ENCODE assay signal across 1 cellular context in the genomic region with DNA sequence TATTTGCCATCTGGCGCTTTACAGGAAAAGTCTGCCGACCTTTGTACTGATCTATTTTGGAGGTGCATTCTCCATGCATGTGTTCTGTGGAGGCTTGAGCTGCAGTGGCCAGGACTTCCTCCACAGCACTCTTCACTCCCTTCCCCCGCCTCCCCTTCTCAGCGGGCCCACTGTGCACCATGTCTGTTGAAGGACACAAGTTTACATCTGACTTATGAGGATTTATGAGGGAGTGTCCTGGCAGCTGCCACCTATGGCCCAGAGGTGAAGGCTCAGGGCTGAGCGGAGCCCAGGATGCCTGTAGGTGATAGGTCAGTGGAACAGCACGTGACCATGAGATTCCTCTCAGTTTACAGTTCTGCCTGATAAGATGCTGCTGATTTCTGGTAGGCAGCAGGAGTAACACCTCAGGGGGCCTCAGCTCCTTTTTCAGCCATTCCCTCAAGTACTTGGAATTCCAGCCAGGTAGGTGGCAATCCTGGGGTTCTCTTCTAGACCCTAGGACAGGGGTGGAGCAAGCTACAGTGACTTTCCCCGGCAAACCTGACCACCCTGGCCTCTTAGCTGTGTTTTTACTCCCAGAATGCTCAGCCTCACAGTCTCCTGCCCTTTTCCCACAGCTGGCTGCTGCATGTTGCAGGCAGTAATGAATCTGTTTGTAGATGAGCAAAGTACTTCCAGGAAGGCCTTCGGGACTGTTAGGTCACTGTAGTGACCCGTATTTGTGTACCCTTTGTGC.
A peak's percentile ranks its signal among the peaks of the same experiment; 100 is the strongest.
TF ChIP-seq lines count a peak whose summit lies in the region.

No MANE protein-coding gene starts in this region.

TF ChIP-seq in HepG2, 621 proteins besides CTCF, POLR2A, EP300 and RAD21 (continued from another document and continues in another):
- TF ChIP-seq ZNF337 (CRISPR knock-in tag; IDR thresholded peaks at IDR 0.05; ENCODE audit: borderline replicate concordance, low read depth) = no peak
- TF ChIP-seq RBM22 (optimal IDR thresholded peaks at IDR 0.05; ENCODE audit: low read length) = no peak
- TF ChIP-seq NFRKB (IDR thresholded peaks at IDR 0.05) = no peak
- no peak for TF ChIP-seq IRX3 (CRISPR knock-in tag; IDR thresholded peaks at IDR 0.05; ENCODE audit: borderline replicate concordance, low read depth)
- no peak for TF ChIP-seq MXI1 (IDR thresholded peaks at IDR 0.05; ENCODE audit: borderline replicate concordance, low read depth, low read length)
- no peak for TF ChIP-seq HNRNPUL1 (IDR thresholded peaks at IDR 0.05; ENCODE audit: low read depth, low read length)
- TF ChIP-seq RBAK (CRISPR knock-in tag; IDR thresholded peaks at IDR 0.05) = no peak
- TF ChIP-seq YEATS2 (CRISPR knock-in tag; IDR thresholded peaks at IDR 0.05; ENCODE audit: borderline replicate concordance) = no peak
- TF ChIP-seq ZNF674 (CRISPR knock-in tag; IDR thresholded peaks at IDR 0.05; ENCODE audit: low read depth) = no peak
- TF ChIP-seq PAX8 (CRISPR knock-in tag; IDR thresholded peaks at IDR 0.05; ENCODE audit: borderline replicate concordance) = no peak
- TF ChIP-seq, protein P1, sequence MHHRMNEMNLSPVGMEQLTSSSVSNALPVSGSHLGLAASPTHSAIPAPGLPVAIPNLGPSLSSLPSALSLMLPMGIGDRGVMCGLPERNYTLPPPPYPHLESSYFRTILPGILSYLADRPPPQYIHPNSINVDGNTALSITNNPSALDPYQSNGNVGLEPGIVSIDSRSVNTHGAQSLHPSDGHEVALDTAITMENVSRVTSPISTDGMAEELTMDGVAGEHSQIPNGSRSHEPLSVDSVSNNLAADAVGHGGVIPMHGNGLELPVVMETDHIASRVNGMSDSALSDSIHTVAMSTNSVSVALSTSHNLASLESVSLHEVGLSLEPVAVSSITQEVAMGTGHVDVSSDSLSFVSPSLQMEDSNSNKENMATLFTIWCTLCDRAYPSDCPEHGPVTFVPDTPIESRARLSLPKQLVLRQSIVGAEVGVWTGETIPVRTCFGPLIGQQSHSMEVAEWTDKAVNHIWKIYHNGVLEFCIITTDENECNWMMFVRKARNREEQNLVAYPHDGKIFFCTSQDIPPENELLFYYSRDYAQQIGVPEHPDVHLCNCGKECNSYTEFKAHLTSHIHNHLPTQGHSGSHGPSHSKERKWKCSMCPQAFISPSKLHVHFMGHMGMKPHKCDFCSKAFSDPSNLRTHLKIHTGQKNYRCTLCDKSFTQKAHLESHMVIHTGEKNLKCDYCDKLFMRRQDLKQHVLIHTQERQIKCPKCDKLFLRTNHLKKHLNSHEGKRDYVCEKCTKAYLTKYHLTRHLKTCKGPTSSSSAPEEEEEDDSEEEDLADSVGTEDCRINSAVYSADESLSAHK (CRISPR knock-in tag; IDR thresholded peaks at IDR 0.05; ENCODE audit: borderline replicate concordance) = no peak
- TF ChIP-seq CBX1 (IDR thresholded peaks at IDR 0.05; ENCODE audit: low read depth) = no peak
- TF ChIP-seq, protein P2, sequence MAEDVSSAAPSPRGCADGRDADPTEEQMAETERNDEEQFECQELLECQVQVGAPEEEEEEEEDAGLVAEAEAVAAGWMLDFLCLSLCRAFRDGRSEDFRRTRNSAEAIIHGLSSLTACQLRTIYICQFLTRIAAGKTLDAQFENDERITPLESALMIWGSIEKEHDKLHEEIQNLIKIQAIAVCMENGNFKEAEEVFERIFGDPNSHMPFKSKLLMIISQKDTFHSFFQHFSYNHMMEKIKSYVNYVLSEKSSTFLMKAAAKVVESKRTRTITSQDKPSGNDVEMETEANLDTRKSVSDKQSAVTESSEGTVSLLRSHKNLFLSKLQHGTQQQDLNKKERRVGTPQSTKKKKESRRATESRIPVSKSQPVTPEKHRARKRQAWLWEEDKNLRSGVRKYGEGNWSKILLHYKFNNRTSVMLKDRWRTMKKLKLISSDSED (CRISPR knock-in tag; IDR thresholded peaks at IDR 0.05) = no peak
- no peak for TF ChIP-seq FIP1L1 (IDR thresholded peaks at IDR 0.05; ENCODE audit: borderline replicate concordance, insufficient read depth, low read depth, low read length)
- peak; percentile 11; the same call in 1 of the 2 replicates for TF ChIP-seq MIER3 (CRISPR knock-in tag; IDR thresholded peaks at IDR 0.05; ENCODE audit: borderline replicate concordance)
- TF ChIP-seq, protein P3, sequence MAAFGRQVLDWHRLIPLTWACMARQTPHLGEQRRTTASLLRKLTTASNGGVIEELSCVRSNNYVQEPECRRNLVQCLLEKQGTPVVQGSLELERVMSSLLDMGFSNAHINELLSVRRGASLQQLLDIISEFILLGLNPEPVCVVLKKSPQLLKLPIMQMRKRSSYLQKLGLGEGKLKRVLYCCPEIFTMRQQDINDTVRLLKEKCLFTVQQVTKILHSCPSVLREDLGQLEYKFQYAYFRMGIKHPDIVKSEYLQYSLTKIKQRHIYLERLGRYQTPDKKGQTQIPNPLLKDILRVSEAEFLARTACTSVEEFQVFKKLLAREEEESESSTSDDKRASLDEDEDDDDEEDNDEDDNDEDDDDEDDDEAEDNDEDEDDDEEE (CRISPR knock-in tag; IDR thresholded peaks at IDR 0.05) = 0 out of 2 replicates have a peak, but pooled peaks have one; percentile 55
- TF ChIP-seq, protein P4, sequence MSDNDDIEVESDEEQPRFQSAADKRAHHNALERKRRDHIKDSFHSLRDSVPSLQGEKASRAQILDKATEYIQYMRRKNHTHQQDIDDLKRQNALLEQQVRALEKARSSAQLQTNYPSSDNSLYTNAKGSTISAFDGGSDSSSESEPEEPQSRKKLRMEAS (IDR thresholded peaks at IDR 0.05) = peak; percentile 77
- no peak for TF ChIP-seq GABPA (IDR thresholded peaks at IDR 0.05; ENCODE audit: low read depth, low read length)
- TF ChIP-seq GABPA (CRISPR knock-in tag; IDR thresholded peaks at IDR 0.05; ENCODE audit: low read depth) = no peak
- TF ChIP-seq NFIC (IDR thresholded peaks at IDR 0.05; ENCODE audit: low read length) = 0 out of 2 replicates have a peak, but pooled peaks have one; percentile 37
- TF ChIP-seq, protein P5, sequence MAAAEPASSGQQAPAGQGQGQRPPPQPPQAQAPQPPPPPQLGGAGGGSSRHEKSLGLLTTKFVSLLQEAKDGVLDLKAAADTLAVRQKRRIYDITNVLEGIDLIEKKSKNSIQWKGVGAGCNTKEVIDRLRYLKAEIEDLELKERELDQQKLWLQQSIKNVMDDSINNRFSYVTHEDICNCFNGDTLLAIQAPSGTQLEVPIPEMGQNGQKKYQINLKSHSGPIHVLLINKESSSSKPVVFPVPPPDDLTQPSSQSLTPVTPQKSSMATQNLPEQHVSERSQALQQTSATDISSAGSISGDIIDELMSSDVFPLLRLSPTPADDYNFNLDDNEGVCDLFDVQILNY (CRISPR knock-in tag; conservative IDR thresholded peaks at IDR 0.05) = no peak
- no peak for TF ChIP-seq TCF7L2 (IDR thresholded peaks at IDR 0.05; ENCODE audit: low read depth, low read length)
- TF ChIP-seq HOXA7 (CRISPR knock-in tag; IDR thresholded peaks at IDR 0.05) = no peak
- peak; percentile 45; the same call in 1 of the 2 replicates for TF ChIP-seq ZSCAN29 (CRISPR knock-in tag; conservative IDR thresholded peaks at IDR 0.05)
- peak; percentile 20; the same call in 1 of the 2 replicates for TF ChIP-seq NR2C2 (CRISPR knock-in tag; IDR thresholded peaks at IDR 0.05; ENCODE audit: borderline replicate concordance)
- no peak for TF ChIP-seq ZNF251 (CRISPR knock-in tag; IDR thresholded peaks at IDR 0.05)
- TF ChIP-seq SMC3 (IDR thresholded peaks at IDR 0.05; ENCODE audit: low read length) = no peak
- no peak for TF ChIP-seq MTF1 (CRISPR knock-in tag; IDR thresholded peaks at IDR 0.05)
- peak; percentile 83 for TF ChIP-seq NCOA2 (CRISPR knock-in tag; IDR thresholded peaks at IDR 0.05)
- TF ChIP-seq MTA3 (CRISPR knock-in tag; IDR thresholded peaks at IDR 0.05) = no peak
- TF ChIP-seq ZNF678 (CRISPR knock-in tag; IDR thresholded peaks at IDR 0.05) = no peak
- TF ChIP-seq, protein P6, sequence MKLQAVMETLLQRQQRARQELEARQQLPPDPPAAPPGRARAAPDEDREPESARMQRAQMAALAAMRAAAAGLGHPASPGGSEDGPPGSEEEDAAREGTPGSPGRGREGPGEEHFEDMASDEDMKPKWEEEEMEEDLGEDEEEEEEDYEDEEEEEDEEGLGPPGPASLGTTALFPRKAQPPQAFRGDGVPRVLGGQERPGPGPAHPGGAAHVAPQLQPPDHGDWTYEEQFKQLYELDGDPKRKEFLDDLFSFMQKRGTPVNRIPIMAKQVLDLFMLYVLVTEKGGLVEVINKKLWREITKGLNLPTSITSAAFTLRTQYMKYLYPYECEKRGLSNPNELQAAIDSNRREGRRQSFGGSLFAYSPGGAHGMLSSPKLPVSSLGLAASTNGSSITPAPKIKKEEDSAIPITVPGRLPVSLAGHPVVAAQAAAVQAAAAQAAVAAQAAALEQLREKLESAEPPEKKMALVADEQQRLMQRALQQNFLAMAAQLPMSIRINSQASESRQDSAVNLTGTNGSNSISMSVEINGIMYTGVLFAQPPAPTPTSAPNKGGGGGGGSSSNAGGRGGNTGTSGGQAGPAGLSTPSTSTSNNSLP (IDR thresholded peaks at IDR 0.05; ENCODE audit: low read depth, low read length) = no peak
- TF ChIP-seq, protein P7, sequence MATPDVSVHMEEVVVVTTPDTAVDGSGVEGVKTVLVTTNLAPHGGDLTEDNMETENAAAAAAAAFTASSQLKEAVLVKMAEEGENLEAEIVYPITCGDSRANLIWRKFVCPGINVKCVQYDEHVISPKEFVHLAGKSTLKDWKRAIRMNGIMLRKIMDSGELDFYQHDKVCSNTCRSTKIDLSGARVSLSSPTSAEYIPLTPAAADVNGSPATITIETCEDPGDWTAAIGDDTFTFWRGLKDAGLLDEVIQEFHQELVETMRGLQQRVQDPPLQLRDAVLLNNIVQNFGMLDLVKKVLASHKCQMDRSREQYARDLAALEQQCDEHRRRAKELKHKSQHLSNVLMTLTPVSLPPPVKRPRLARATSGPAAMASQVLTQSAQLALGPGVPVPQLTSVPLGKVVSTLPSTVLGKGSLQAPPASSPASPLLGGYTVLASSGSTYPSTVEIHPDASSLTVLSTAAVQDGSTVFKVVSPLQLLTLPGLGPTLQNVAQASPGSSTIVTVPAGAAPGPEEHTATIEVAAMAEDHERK (CRISPR knock-in tag; IDR thresholded peaks at IDR 0.05; ENCODE audit: low read depth) = no peak
- no peak for TF ChIP-seq RFXANK (CRISPR knock-in tag; IDR thresholded peaks at IDR 0.05)
- TF ChIP-seq ZNF749 (CRISPR knock-in tag; IDR thresholded peaks at IDR 0.05; ENCODE audit: borderline replicate concordance) = no peak
- TF ChIP-seq CHCHD3 (CRISPR knock-in tag; IDR thresholded peaks at IDR 0.05) = no peak
- TF ChIP-seq, protein P8, sequence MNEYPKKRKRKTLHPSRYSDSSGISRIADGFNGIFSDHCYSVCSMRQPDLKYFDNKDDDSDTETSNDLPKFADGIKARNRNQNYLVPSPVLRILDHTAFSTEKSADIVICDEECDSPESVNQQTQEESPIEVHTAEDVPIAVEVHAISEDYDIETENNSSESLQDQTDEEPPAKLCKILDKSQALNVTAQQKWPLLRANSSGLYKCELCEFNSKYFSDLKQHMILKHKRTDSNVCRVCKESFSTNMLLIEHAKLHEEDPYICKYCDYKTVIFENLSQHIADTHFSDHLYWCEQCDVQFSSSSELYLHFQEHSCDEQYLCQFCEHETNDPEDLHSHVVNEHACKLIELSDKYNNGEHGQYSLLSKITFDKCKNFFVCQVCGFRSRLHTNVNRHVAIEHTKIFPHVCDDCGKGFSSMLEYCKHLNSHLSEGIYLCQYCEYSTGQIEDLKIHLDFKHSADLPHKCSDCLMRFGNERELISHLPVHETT (CRISPR knock-in tag; conservative IDR thresholded peaks at IDR 0.05) = no peak
- peak; percentile 86; the same call in 1 of the 2 replicates for TF ChIP-seq ZNF780A (CRISPR knock-in tag; IDR thresholded peaks at IDR 0.05)
- TF ChIP-seq GPN1 (CRISPR knock-in tag; IDR thresholded peaks at IDR 0.05; ENCODE audit: borderline replicate concordance) = no peak
- TF ChIP-seq ZNF614 (CRISPR knock-in tag; IDR thresholded peaks at IDR 0.05; ENCODE audit: borderline replicate concordance) = no peak
- TF ChIP-seq HHEX (CRISPR knock-in tag; IDR thresholded peaks at IDR 0.05) = 0 out of 2 replicates have a peak, but pooled peaks have one; percentile 15
- TF ChIP-seq ZNF788 (CRISPR knock-in tag; IDR thresholded peaks at IDR 0.05; ENCODE audit: borderline replicate concordance) = peak; percentile 62; the same call in 1 of the 2 replicates
- TF ChIP-seq, protein P9, sequence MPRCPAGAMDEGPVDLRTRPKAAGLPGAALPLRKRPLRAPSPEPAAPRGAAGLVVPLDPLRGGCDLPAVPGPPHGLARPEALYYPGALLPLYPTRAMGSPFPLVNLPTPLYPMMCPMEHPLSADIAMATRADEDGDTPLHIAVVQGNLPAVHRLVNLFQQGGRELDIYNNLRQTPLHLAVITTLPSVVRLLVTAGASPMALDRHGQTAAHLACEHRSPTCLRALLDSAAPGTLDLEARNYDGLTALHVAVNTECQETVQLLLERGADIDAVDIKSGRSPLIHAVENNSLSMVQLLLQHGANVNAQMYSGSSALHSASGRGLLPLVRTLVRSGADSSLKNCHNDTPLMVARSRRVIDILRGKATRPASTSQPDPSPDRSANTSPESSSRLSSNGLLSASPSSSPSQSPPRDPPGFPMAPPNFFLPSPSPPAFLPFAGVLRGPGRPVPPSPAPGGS (CRISPR knock-in tag; IDR thresholded peaks at IDR 0.05) = no peak; the same call in 1 of the 2 replicates
- TF ChIP-seq RCOR2 (CRISPR knock-in tag; IDR thresholded peaks at IDR 0.05) = peak; percentile 27; the same call in 1 of the 2 replicates
- TF ChIP-seq ARNT (IDR thresholded peaks at IDR 0.05) = no peak
- no peak; the same call in 1 of the 2 replicates for TF ChIP-seq MEIS1 (CRISPR knock-in tag; IDR thresholded peaks at IDR 0.05; ENCODE audit: borderline replicate concordance)
- peak; percentile 59; the same call in 1 of the 2 replicates for TF ChIP-seq SOX5 (CRISPR knock-in tag; IDR thresholded peaks at IDR 0.05; ENCODE audit: borderline replicate concordance)
- TF ChIP-seq, protein P10, sequence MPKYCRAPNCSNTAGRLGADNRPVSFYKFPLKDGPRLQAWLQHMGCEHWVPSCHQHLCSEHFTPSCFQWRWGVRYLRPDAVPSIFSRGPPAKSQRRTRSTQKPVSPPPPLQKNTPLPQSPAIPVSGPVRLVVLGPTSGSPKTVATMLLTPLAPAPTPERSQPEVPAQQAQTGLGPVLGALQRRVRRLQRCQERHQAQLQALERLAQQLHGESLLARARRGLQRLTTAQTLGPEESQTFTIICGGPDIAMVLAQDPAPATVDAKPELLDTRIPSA (CRISPR knock-in tag; IDR thresholded peaks at IDR 0.05; ENCODE audit: borderline replicate concordance) = no peak; the same call in 1 of the 2 replicates
- TF ChIP-seq SP140L (CRISPR knock-in tag; IDR thresholded peaks at IDR 0.05; ENCODE audit: borderline replicate concordance) = no peak
